In genomic region chr9:15882328-15882727, GRCh38 we compare ENCODE assay signal across 29 cellular contexts.
"Had no signal": no experiment of that assay in that cellular context is flagged by ENCODE, and none has a peak within 500 bp of the region (broad histone marks: within the 10 kb centered on the region; RNA-seq: fewer than 3 reads in every experiment).

No MANE protein-coding gene starts in this region.

- FAIRE-seq: small intestine, urothelium cell line had no signal

- H3K27me3 Mint-ChIP-seq: naive B cell; naive thymus-derived CD8-positive, alpha-beta T cell; natural killer cell treated with Interleukin-12 subunit alpha and Interleukin-12 subunit beta and Interleukin-15 and Interleukin-18, amount 100 ng/mL, for 72 hours; progenitor cell of endocrine pancreas; stimulated activated naive B cell treated with anti-CD40 and anti-IgM and Interleukin-4, amounts not matched to agents 10 μg/mL and 1 μg/mL and 100 μg/mL, for 72 hours; stimulated activated naive CD8-positive, alpha-beta T cell treated with anti-CD3 and anti-CD28 coated beads, Interleukin-15, Interleukin-2, amounts not matched to agents 100 ng/mL and 50 ng/mL, for 24 hours had no signal

- H3K9me3 Mint-ChIP-seq: natural killer cell treated with Interleukin-12 subunit alpha and Interleukin-12 subunit beta and Interleukin-15 and Interleukin-18, amount 100 ng/mL, for 72 hours; stimulated activated effector memory CD8-positive, alpha-beta T cell treated with anti-CD3 and anti-CD28 coated beads, Interleukin-12 subunit alpha, Interleukin-12 subunit beta, amount 100 ng/mL, for 72 hours; stimulated activated naive CD8-positive, alpha-beta T cell treated with anti-CD3 and anti-CD28 coated beads, Interleukin-15, Interleukin-2, amounts not matched to agents 100 ng/mL and 50 ng/mL, for 24 hours had no signal

- H3K27ac Mint-ChIP-seq: naive B cell; naive thymus-derived CD8-positive, alpha-beta T cell; natural killer cell treated with Interleukin-12 subunit alpha and Interleukin-12 subunit beta and Interleukin-15 and Interleukin-18, amount 100 ng/mL, for 72 hours; progenitor cell of endocrine pancreas; stimulated activated effector memory CD8-positive, alpha-beta T cell treated with anti-CD3 and anti-CD28 coated beads, Interleukin-12 subunit alpha, Interleukin-12 subunit beta, amount 100 ng/mL, for 72 hours; stimulated activated naive B cell treated with anti-CD40 and anti-IgM and Interleukin-4, amounts not matched to agents 10 μg/mL and 1 μg/mL and 100 μg/mL, for 72 hours; stimulated activated naive CD8-positive, alpha-beta T cell treated with anti-CD3 and anti-CD28 coated beads, Interleukin-15, Interleukin-2, amounts not matched to agents 100 ng/mL and 50 ng/mL, for 24 hours had no signal

- H3K4me3 Mint-ChIP-seq: naive B cell; naive thymus-derived CD8-positive, alpha-beta T cell; natural killer cell treated with Interleukin-12 subunit alpha and Interleukin-12 subunit beta and Interleukin-15 and Interleukin-18, amount 100 ng/mL, for 72 hours; stimulated activated effector memory CD8-positive, alpha-beta T cell treated with anti-CD3 and anti-CD28 coated beads, Interleukin-12 subunit alpha, Interleukin-12 subunit beta, amount 100 ng/mL, for 72 hours; stimulated activated naive B cell treated with anti-CD40 and anti-IgM and Interleukin-4, amounts not matched to agents 10 μg/mL and 1 μg/mL and 100 μg/mL, for 72 hours; stimulated activated naive CD8-positive, alpha-beta T cell treated with anti-CD3 and anti-CD28 coated beads, Interleukin-15, Interleukin-2, amounts not matched to agents 100 ng/mL and 50 ng/mL, for 24 hours had no signal

- H2AFZ ChIP-seq: parathyroid adenoma had no signal

- H3K36me3 Mint-ChIP-seq: naive thymus-derived CD8-positive, alpha-beta T cell; natural killer cell treated with Interleukin-12 subunit alpha and Interleukin-12 subunit beta and Interleukin-15 and Interleukin-18, amount 100 ng/mL, for 72 hours; stimulated activated effector memory CD8-positive, alpha-beta T cell treated with anti-CD3 and anti-CD28 coated beads, Interleukin-12 subunit alpha, Interleukin-12 subunit beta, amount 100 ng/mL, for 72 hours; stimulated activated naive B cell treated with anti-CD40 and anti-IgM and Interleukin-4, amounts not matched to agents 10 μg/mL and 1 μg/mL and 100 μg/mL, for 72 hours had no signal

- H3K9ac ChIP-seq: parathyroid adenoma had no signal

- H3K4me1 ChIP-seq: parathyroid adenoma, psoas muscle, right lobe of liver, sigmoid colon, stomach, thyroid gland, tibial nerve, upper lobe of left lung had no signal

- DNase-seq: naive B cell; naive thymus-derived CD8-positive, alpha-beta T cell; nucleus accumbens; ovary; posterior cingulate gyrus; psoas muscle; right cardiac atrium; right lobe of liver; sigmoid colon; small intestine; stimulated activated CD4-positive, alpha-beta T cell treated with anti-CD3 and anti-CD28 coated beads, Interleukin-15, amount 100 ng/mL, for 24 hours; stimulated activated CD4-positive, alpha-beta T cell treated with anti-CD3 and anti-CD28 coated beads, Interleukin-2, amount 100 ng/mL, for 24 hours; stimulated activated CD4-positive, alpha-beta T cell treated with anti-CD3 and anti-CD28 coated beads, Interleukin-2, amount 100 ng/mL, for 48 hours; stimulated activated CD4-positive, alpha-beta T cell treated with anti-CD3 and anti-CD28 coated beads, Interleukin-4, amount 100 ng/mL, for 24 hours; stimulated activated naive B cell treated with anti-CD40 and anti-IgM and Interleukin-4, amounts not matched to agents 10 μg/mL and 1 μg/mL and 100 μg/mL, for 72 hours; stimulated activated naive CD4-positive, alpha-beta T cell treated with Interleukin-2 at 50 U/mL for 16 hours; stomach; thyroid gland; trophoblast cell; upper lobe of left lung had no signal

- H3K4me1 Mint-ChIP-seq: naive B cell; naive thymus-derived CD8-positive, alpha-beta T cell; stimulated activated effector memory CD8-positive, alpha-beta T cell treated with anti-CD3 and anti-CD28 coated beads, Interleukin-12 subunit alpha, Interleukin-12 subunit beta, amount 100 ng/mL, for 72 hours; stimulated activated naive B cell treated with anti-CD40 and anti-IgM and Interleukin-4, amounts not matched to agents 10 μg/mL and 1 μg/mL and 100 μg/mL, for 72 hours had no signal

- H3K27me3 ChIP-seq: neutrophil, ovary, right lobe of liver, sigmoid colon, stomach, thyroid gland, tibial nerve, upper lobe of left lung had no signal

- H3K4me3 ChIP-seq: ovary, psoas muscle, right lobe of liver, sigmoid colon, stomach, thoracic aorta, thyroid gland, tibial nerve, upper lobe of left lung had no signal

- H3K9me3 ChIP-seq: neutrophil, ovary, psoas muscle, right lobe of liver, sigmoid colon, stomach, thoracic aorta, thyroid gland, tibial nerve, upper lobe of left lung had no signal

- H3K36me3 ChIP-seq: neutrophil, ovary, right lobe of liver, sigmoid colon, stomach, thoracic aorta, thyroid gland, upper lobe of left lung had no signal

- H3K27ac ChIP-seq: neutrophil, ovary, parathyroid adenoma, psoas muscle, right lobe of liver, sigmoid colon, stomach, thoracic aorta, thyroid gland, tibial nerve, upper lobe of left lung had no signal

- H3K79me2 ChIP-seq: parathyroid adenoma had no signal
